ENCODE assay signal across 27 cellular contexts in genomic region chr2:26631401-26631800, GRCh38. TPM values are rescaled to one million over a fixed set of nuclear protein-coding genes. Genes with fewer than 3 reads are reported as not detected.
DNase-seq lines count a peak whose midpoint lies in the region; ATAC-seq, FAIRE-seq and TF ChIP-seq lines count a peak whose summit lies in the region.
"Had no signal": no experiment of that assay in that cellular context is flagged by ENCODE, and none has a peak within 500 bp of the region (broad histone marks: within the 10 kb centered on the region; RNA-seq: fewer than 3 reads in every experiment).

No MANE protein-coding gene starts in this region.

- intact Hi-C loops in HepG2 (cut with micrococcal nuclease; ENCODE audit: unreplicated experiment) (loop anchor here (10.0 kb wide), 1 partner anchor 93 kb away; no protein-coding TSS in a partner anchor), right lobe of liver (cut with DNase I) (no loop called here), Panc1 (cut with micrococcal nuclease; ENCODE audit: unreplicated experiment) (no loop called here)

- no peak overlapping the region for H2AFZ ChIP-seq in HepG2 (ENCODE audit: low read length)
- H2AFZ ChIP-seq: GM23338 had no signal

- H3K27me3 ChIP-seq in HepG2 (ENCODE audit: control insufficient read depth in 1 of 2, insufficient read depth in 2 of 2, low read length in 2 of 2) (peaks cover 5 to 52% of the 10 kb centered on the region in 2 experiments; a peak in 4 of 5 replicates), right lobe of liver (no peaks in the 10 kb centered on the region), Panc1 (ENCODE audit: control insufficient read depth, insufficient read depth, low read length) (no peaks in the 10 kb centered on the region)
- H3K27me3 ChIP-seq: BLaER1 treated with 17β-estradiol and CSF1 and Interleukin-3, amounts not matched to agents 10 nM and 100 nM; MG63; Peyer's patch had no signal

- BruUV-seq in HepG2 (replicated peaks; lab: Mats Ljungman, UMichigan) (no TSS peak), Panc1 (replicated peaks; lab: Mats Ljungman, UMichigan) (no TSS peak)

- ATAC-seq in HepG2: peak; percentile 6; the same call in 1 of the 3 replicates
- ATAC-seq in right lobe of liver: no peak
- ATAC-seq in Panc1: peak; percentile 15; the same call in 1 of the 2 replicates
- ATAC-seq in HG03565 (IDR thresholded peaks at IDR 0.05; ENCODE audit: unreplicated experiment): no peak

- TF ChIP-seq EP300 in HepG2 (IDR thresholded peaks at IDR 0.05; ENCODE audit: low read depth in 2 of 2, low read length in 2 of 2) (no peak), HepG2 (CRISPR knock-in tag; IDR thresholded peaks at IDR 0.05; ENCODE audit: borderline replicate concordance) (no peak)

- H4K20me1 ChIP-seq in HepG2 (ENCODE audit: insufficient read depth, low read length): no peaks in the 10 kb centered on the region
- H4K20me1 ChIP-seq: BLaER1 treated with 17β-estradiol and CSF1 and Interleukin-3, amounts not matched to agents 10 nM and 100 nM had no signal

- H3K27ac Mint-ChIP-seq in mesothelial cell of epicardium: peak overlapping the region; percentile 36
- H3K27ac Mint-ChIP-seq: CD4-positive, alpha-beta memory T cell had no signal

- H3K27ac ChIP-seq in HepG2 (ENCODE audit: extremely low read length, insufficient read depth, low read length) (no peak overlapping the region), right lobe of liver (no peak overlapping the region), Panc1 (ENCODE audit: low read length) (no peak overlapping the region)
- H3K27ac ChIP-seq: BLaER1 treated with 17β-estradiol and CSF1 and Interleukin-3, amounts not matched to agents 10 nM and 100 nM; Peyer's patch had no signal

- no peaks in the 10 kb centered on the region for H3K27me3 Mint-ChIP-seq in mesothelial cell of epicardium (ENCODE audit: low read depth)

- POLR2A ChIA-PET in HepG2 (lab: Yijun Ruan, JAX) (no interaction called here), Panc1 (lab: Charles Lee) (interaction anchor here (0.5 kb wide), 1 partner anchor 13 kb away, joined by 4 read pairs; no protein-coding TSS in a partner anchor)

- TF ChIP-seq POLR2A in HepG2 (IDR thresholded peaks at IDR 0.05; ENCODE audit: insufficient read depth in 1 of 2, low read depth in 2 of 2, low read length in 2 of 2): no peak
- TF ChIP-seq POLR2A in right lobe of liver (IDR thresholded peaks at IDR 0.05): no peak

- DNase-seq in HepG2 (ENCODE audit: low spot score): no peak
- DNase-seq in right lobe of liver: no peak
- no peak for DNase-seq in Panc1 (ENCODE audit: low read depth, low spot score)
- DNase-seq in mesothelial cell of epicardium (ENCODE audit: low spot score in 2 of 2, unreplicated experiment in 2 of 2): no peak
- no peak for DNase-seq in DMS 273 (lab: John Stamatoyannopoulos, UW; ENCODE audit: unreplicated experiment)
- no peak for DNase-seq in NOMO-1 treated with DMSO at 0.1 percent for 48 hours (lab: John Stamatoyannopoulos, UW; ENCODE audit: unreplicated experiment)
- DNase-seq: AML-193; CD4-positive, alpha-beta memory T cell; COR-L47; DMS79 treated with DMSO at 0.1 percent for 48 hours; GF-D8; KG1; MG63; NCI-H1105 treated with DMSO at 0.1 percent for 48 hours; NCI-H146; NCI-H1930; NCI-H446; NCI-H524 treated with DMSO at 0.1 percent for 48 hours; NK-92 treated with Interleukin-12 subunit alpha and Interleukin-12 subunit beta, amount 100 ng/mL, for 24 hours had no signal

- H3K4me3 Mint-ChIP-seq in mesothelial cell of epicardium: no peak overlapping the region
- H3K4me3 Mint-ChIP-seq: CD4-positive, alpha-beta memory T cell; GM23338; H9 had no signal

- TF ChIP-seq CTCF in HepG2 (CRISPR knock-in tag; IDR thresholded peaks at IDR 0.05) (no peak), right lobe of liver (IDR thresholded peaks at IDR 0.05) (no peak), Panc1 (IDR thresholded peaks at IDR 0.05) (no peak), mesothelial cell of epicardium (IDR thresholded peaks at IDR 0.05; ENCODE audit: unreplicated experiment) (no peak)

- peaks cover 13% of the 10 kb centered on the region for H3K4me1 ChIP-seq in HepG2 (ENCODE audit: insufficient read depth, low read length)
- H3K4me1 ChIP-seq in right lobe of liver: no peaks in the 10 kb centered on the region
- H3K4me1 ChIP-seq in Panc1 (ENCODE audit: control insufficient read depth, insufficient read depth, low read length): peaks cover 8% of the 10 kb centered on the region; the same call in 1 of the 2 replicates
- H3K4me1 ChIP-seq: Peyer's patch had no signal

- no peaks in the 10 kb centered on the region for H3K36me3 Mint-ChIP-seq in mesothelial cell of epicardium
- H3K36me3 Mint-ChIP-seq: CD4-positive, alpha-beta memory T cell had no signal

- no peaks in the 10 kb centered on the region for H3K9me3 ChIP-seq in HepG2 (ENCODE audit: low read length)
- H3K9me3 ChIP-seq in right lobe of liver: no peaks in the 10 kb centered on the region
- H3K9me3 ChIP-seq in Panc1 (ENCODE audit: control insufficient read depth, insufficient read depth, low read depth, low read length): no peaks in the 10 kb centered on the region
- H3K9me3 ChIP-seq: BLaER1 treated with 17β-estradiol and CSF1 and Interleukin-3, amounts not matched to agents 10 nM and 100 nM; MG63; Peyer's patch had no signal

- FAIRE-seq in HepG2 (lab: Jason Lieb, UNC): no peak
- FAIRE-seq: A204.1, GM12891 had no signal

- H3K4me3 ChIP-seq in HepG2 (replicated peaks in 1 of 3; ENCODE audit: insufficient read depth in 1 of 3, low read depth in 2 of 3, low read length in 3 of 3) (no peak overlapping the region), right lobe of liver (no peak overlapping the region), Panc1 (ENCODE audit: low read depth in 2 of 2, low read length in 2 of 2) (no peak overlapping the region)
- H3K4me3 ChIP-seq: BLaER1 treated with 17β-estradiol and CSF1 and Interleukin-3, amounts not matched to agents 10 nM and 100 nM; GM23338; MG63; Peyer's patch had no signal

- H3K4me1 Mint-ChIP-seq in mesothelial cell of epicardium: peaks cover 40% of the 10 kb centered on the region
- H3K4me1 Mint-ChIP-seq: CD4-positive, alpha-beta memory T cell had no signal

- H3K79me2 ChIP-seq in HepG2 (ENCODE audit: insufficient read depth, low read length): no peaks in the 10 kb centered on the region

- TF ChIP-seq RAD21 in HepG2 (CRISPR knock-in tag; IDR thresholded peaks at IDR 0.05): no peak

- in situ Hi-C loops in HepG2 (cut with HindIII; ENCODE audit: extremely low pct_ligation_motif_present, low pct_unique_long_range_greater_than_20kb): no loop called here
- in situ Hi-C loops in Panc1 (cut with HindIII; ENCODE audit: low pct_unique_long_range_greater_than_20kb, low sequenced_read_pairs): no loop called here

- H3K36me3 ChIP-seq in HepG2 (replicated peaks in 1 of 2; ENCODE audit: control insufficient read depth in 1 of 2, insufficient read depth in 2 of 2, low read length in 2 of 2) (no peaks in the 10 kb centered on the region), right lobe of liver (no peaks in the 10 kb centered on the region), Panc1 (ENCODE audit: control insufficient read depth, insufficient read depth, low read length) (no peaks in the 10 kb centered on the region)
- H3K36me3 ChIP-seq: BLaER1 treated with 17β-estradiol and CSF1 and Interleukin-3, amounts not matched to agents 10 nM and 100 nM; MG63; Peyer's patch had no signal

- WGBS in HepG2 (ENCODE audit: low lambda C conversion rate): 73% methylated on average over 6 of the region's 6 CpGs
- 90% methylated on average over 3 of the region's 6 CpGs for WGBS in right lobe of liver (ENCODE audit: insufficient coverage, low coverage, low lambda C conversion rate, missing lambda C conversion rate)

- no peak overlapping the region for H3K9ac ChIP-seq in HepG2 (ENCODE audit: insufficient read depth, low read depth, low read length)
- H3K9ac ChIP-seq: BLaER1 treated with 17β-estradiol and CSF1 and Interleukin-3, amounts not matched to agents 10 nM and 100 nM had no signal

- no peaks in the 10 kb centered on the region for H3K9me3 Mint-ChIP-seq in mesothelial cell of epicardium
- H3K9me3 Mint-ChIP-seq: CD4-positive, alpha-beta memory T cell; GM23338; H9 had no signal

- H3K4me2 ChIP-seq in HepG2 (ENCODE audit: low read depth, low read length): no peak overlapping the region
- H3K4me2 ChIP-seq: BLaER1 treated with 17β-estradiol and CSF1 and Interleukin-3, amounts not matched to agents 10 nM and 100 nM; GM23338 had no signal

- CTCF ChIA-PET in HepG2 (lab: Yijun Ruan, JAX; ENCODE audit: low intra/inter-chr PET ratio, low total read pairs) (no interaction called here), Panc1 (lab: Charles Lee) (no interaction called here)

TF ChIP-seq in HepG2, 621 proteins besides CTCF, POLR2A, EP300 and RAD21 (continues in another document):
- TF ChIP-seq SNAPC2 (CRISPR knock-in tag; IDR thresholded peaks at IDR 0.05): no peak
- TF ChIP-seq EHMT2 (IDR thresholded peaks at IDR 0.05; ENCODE audit: borderline replicate concordance, low read depth, low read length): no peak
- TF ChIP-seq KDM5A (IDR thresholded peaks at IDR 0.05; ENCODE audit: borderline replicate concordance, low read length): no peak

RNA-seq across cellular contexts. Expression of gene CIB4, which starts 9.8 kb away (rescaled TPM):
- total RNA-seq in HepG2 (2016; rRNA removed; fragmentation: Illumina TruSeq; extraction: Trizol) (not detected in 2 replicates), right lobe of liver (not detected), Panc1 (2021; ENCODE audit: unreplicated experiment) (0.33 TPM), mesothelial cell of epicardium (not detected in 3 replicates)
- total RNA-seq in HepG2 (2016; cell fraction: cytosol; rRNA removed; fragmentation: Illumina TruSeq; extraction: Trizol; ENCODE audit: low read depth): not detected in 2 replicates
- not detected in 2 replicates for total RNA-seq in HepG2 (2016; cell fraction: insoluble cytoplasmic fraction; rRNA removed; fragmentation: Illumina TruSeq; extraction: Trizol)
- total RNA-seq in HepG2 (2016; cell fraction: membrane; rRNA removed; fragmentation: Illumina TruSeq; extraction: Trizol): not detected in 2 replicates
- total RNA-seq in HepG2 (2016; cell fraction: nucleus; rRNA removed; fragmentation: Illumina TruSeq; extraction: Trizol): not detected in 2 replicates
- not detected in 2 replicates for polyA plus RNA-seq in HepG2 (2011; rRNA removed)
- not detected in 2 replicates for polyA plus RNA-seq in HepG2 (2011; cell fraction: cytosol; rRNA removed)
- not detected in 2 replicates for polyA plus RNA-seq in HepG2 (2011; cell fraction: nucleus; rRNA removed)
- polyA plus RNA-seq in HepG2 (2012): not detected in 2 replicates
- not detected in 2 replicates for polyA plus RNA-seq in HepG2 (2016; cell fraction: cytosol; fragmentation: Illumina TruSeq; extraction: Trizol; ENCODE audit: low read depth)
- polyA plus RNA-seq in HepG2 (2016; cell fraction: insoluble cytoplasmic fraction; fragmentation: Illumina TruSeq; extraction: Trizol; ENCODE audit: low read depth): not detected in 2 replicates
- polyA plus RNA-seq in HepG2 (2016; cell fraction: membrane; fragmentation: Illumina TruSeq; extraction: Trizol; ENCODE audit: low read depth): not detected in 2 replicates
- not detected in 2 replicates for polyA plus RNA-seq in HepG2 (2016; cell fraction: nucleus; fragmentation: Illumina TruSeq; extraction: Trizol; ENCODE audit: insufficient read depth, low read depth)
- not detected in 2 replicates for polyA minus RNA-seq in HepG2 (2011; rRNA and poly(A)+ RNA removed; ENCODE audit: low replicate concordance)
- not detected in 2 replicates for polyA minus RNA-seq in HepG2 (2011; cell fraction: cytosol; rRNA and poly(A)+ RNA removed)
- not detected in 2 replicates for polyA minus RNA-seq in HepG2 (2011; cell fraction: nucleus; rRNA and poly(A)+ RNA removed)
- not detected for polyA plus RNA-seq in Panc1 (2012; ENCODE audit: insufficient read length)
- total RNA-seq: CD4-positive, alpha-beta memory T cell; GM23338; H9; IMR-90; Peyer's patch had no signal
- polyA plus RNA-seq: CD4-positive, alpha-beta memory T cell; GM23338; IMR-90 had no signal

Comparison
In these comparisons a context has a peak if more than half of its experiments do, and no peak if none do; other contexts are left out.
1. ATAC-seq: peak in HepG2 (single experiment) and Panc1 (single experiment); none in right lobe of liver (0 of 4) and HG03565 (single experiment).